Comparison of ENCODE assay signal across 10 cellular contexts in genomic region chr16:3094289-3095027, GRCh38. TPM values are rescaled to one million over a fixed set of nuclear protein-coding genes. Genes with fewer than 3 reads are reported as not detected.
A peak's percentile ranks its signal among the peaks of the same experiment; 100 is the strongest.
DNase-seq lines count a peak whose midpoint lies in the region; ATAC-seq and TF ChIP-seq lines count a peak whose summit lies in the region.
"Had no signal": no experiment of that assay in that cellular context is flagged by ENCODE, and none has a peak within 500 bp of the region (broad histone marks: within the 10 kb centered on the region; RNA-seq: fewer than 3 reads in every experiment).

No MANE protein-coding gene starts in this region.

- H3K4me1 ChIP-seq in cardiac muscle cell (ENCODE audit: low read depth) (no peaks in the 10 kb centered on the region), foreskin keratinocyte (no peaks in the 10 kb centered on the region)

- H3K36me3 Mint-ChIP-seq in stimulated activated effector memory CD8-positive, alpha-beta T cell treated with anti-CD3 and anti-CD28 coated beads, Interleukin-12 subunit alpha, Interleukin-12 subunit beta, amount 100 ng/mL, for 72 hours, result no peaks in the 10 kb centered on the region

- H3K27me3 ChIP-seq in cardiac muscle cell (peaks cover 14% of the 10 kb centered on the region), foreskin keratinocyte (peaks cover 15% of the 10 kb centered on the region)

- H3K36me3 ChIP-seq in cardiac muscle cell, result no peaks in the 10 kb centered on the region
- H3K36me3 ChIP-seq: thoracic aorta had no signal

- peak overlapping the region; percentile 56 for H3K4me3 Mint-ChIP-seq in stimulated activated effector memory CD8-positive, alpha-beta T cell treated with anti-CD3 and anti-CD28 coated beads, Interleukin-12 subunit alpha, Interleukin-12 subunit beta, amount 100 ng/mL, for 72 hours

- H3K27ac Mint-ChIP-seq in stimulated activated effector memory CD8-positive, alpha-beta T cell treated with anti-CD3 and anti-CD28 coated beads, Interleukin-12 subunit alpha, Interleukin-12 subunit beta, amount 100 ng/mL, for 72 hours, result peak overlapping the region; percentile 92

- peaks cover 31% of the 10 kb centered on the region for H3K4me1 Mint-ChIP-seq in stimulated activated effector memory CD8-positive, alpha-beta T cell treated with anti-CD3 and anti-CD28 coated beads, Interleukin-12 subunit alpha, Interleukin-12 subunit beta, amount 100 ng/mL, for 72 hours

- no peaks in the 10 kb centered on the region for H3K9me3 ChIP-seq in cardiac muscle cell (ENCODE audit: low read depth)
- H3K9me3 ChIP-seq: thoracic aorta had no signal

- ATAC-seq in Right ventricle myocardium inferior, result no peak
- ATAC-seq in foreskin keratinocyte, result no peak
- peak; percentile 80 for ATAC-seq in stimulated activated effector memory CD8-positive, alpha-beta T cell treated with anti-CD3 and anti-CD28 coated beads, Interleukin-12 subunit alpha, Interleukin-12 subunit beta, amount 100 ng/mL, for 72 hours
- no peak for ATAC-seq in GM21619 (IDR thresholded peaks at IDR 0.05; ENCODE audit: unreplicated experiment)

- DNase-seq in cardiac muscle cell (ENCODE audit: low read depth in 1 of 2, low spot score in 1 of 2) (peak; percentile 53 to 63), Right ventricle myocardium inferior (ENCODE audit: missing footprints) (no peak), NAMALWA (ENCODE audit: low spot score) (peak; percentile 78), foreskin keratinocyte (peak in 1 of 2 donors; percentile 20), NCI-H1048 (lab: John Stamatoyannopoulos, UW) (no peak)
- DNase-seq in activated CD4-positive, alpha-beta T cell treated with anti-CD3 and anti-CD28 coated beads, Interleukin-2, amount 50 U/mL, for 48 hours, result peak; percentile 61 to 69
- peak in 1 of 2 donors; percentile 81 for DNase-seq in stimulated activated effector memory CD8-positive, alpha-beta T cell treated with anti-CD3 and anti-CD28 coated beads, Interleukin-12 subunit alpha, Interleukin-12 subunit beta, amount 100 ng/mL, for 72 hours (ENCODE audit: low spot score in 2 of 2)

- H3K27ac ChIP-seq in cardiac muscle cell, result no peak overlapping the region
- H3K27ac ChIP-seq in foreskin keratinocyte, result no peak overlapping the region
- H3K27ac ChIP-seq: thoracic aorta had no signal

- TF ChIP-seq CTCF in cardiac muscle cell (IDR thresholded peaks at IDR 0.05; ENCODE audit: low read depth, low read length) (peak; percentile 63), foreskin keratinocyte (conservative IDR thresholded peaks at IDR 0.05) (peak; percentile 71)

- H3K9me3 Mint-ChIP-seq in stimulated activated effector memory CD8-positive, alpha-beta T cell treated with anti-CD3 and anti-CD28 coated beads, Interleukin-12 subunit alpha, Interleukin-12 subunit beta, amount 100 ng/mL, for 72 hours, result no peaks in the 10 kb centered on the region

- intact Hi-C loops in Right ventricle myocardium inferior (cut with DNase I), result loop anchor here (1.0 to 2.0 kb wide), 2 partner anchors 35 to 36 kb away; no protein-coding TSS in a partner anchor

- no peak overlapping the region for H3K4me3 ChIP-seq in cardiac muscle cell
- H3K4me3 ChIP-seq: thoracic aorta had no signal

RNA-seq across cellular contexts. Expression of gene ZSCAN10, which starts 4.6 kb away (rescaled TPM):
- total RNA-seq in cardiac muscle cell (0.42 and 0.78 TPM in 2 replicates), Right ventricle myocardium inferior (not detected), foreskin keratinocyte (not detected in 2 replicates)
- polyA plus RNA-seq in cardiac muscle cell (0.74 TPM in 1 of 2 replicates, not detected in the other), foreskin keratinocyte (not detected in 2 replicates)
- total RNA-seq: glomerular endothelial cell, thoracic aorta had no signal

RNA-seq across cellular contexts. Expression of gene ZNF205, which starts 17.9 kb away (rescaled TPM):
- 26.7 and 37.3 TPM in 2 replicates for total RNA-seq in cardiac muscle cell
- polyA plus RNA-seq in cardiac muscle cell, result 13.2 and 14.4 TPM in 2 replicates
- total RNA-seq in Right ventricle myocardium inferior, result 7.4 TPM
- 16.7 and 17.2 TPM in 2 replicates for total RNA-seq in foreskin keratinocyte
- polyA plus RNA-seq in foreskin keratinocyte, result 17.0 and 19.1 TPM in 2 replicates

RNA-seq across cellular contexts. Expression of gene IL32, which starts 29.0 kb away (rescaled TPM):
- 0.66 TPM in 1 of 2 replicates, not detected in the other for total RNA-seq in cardiac muscle cell
- polyA plus RNA-seq in cardiac muscle cell, result 0.35 TPM in 1 of 2 replicates, not detected in the other
- total RNA-seq in Right ventricle myocardium inferior, result 57.8 TPM
- total RNA-seq in foreskin keratinocyte, result 13.2 and 28.3 TPM in 2 replicates
- 28.4 and 54.3 TPM in 2 replicates for polyA plus RNA-seq in foreskin keratinocyte

RNA-seq across cellular contexts. Expression of gene ZNF213, which starts 40.4 kb away (rescaled TPM):
- total RNA-seq in cardiac muscle cell (7.5 and 8.4 TPM in 2 replicates), Right ventricle myocardium inferior (6.2 TPM), foreskin keratinocyte (4.4 and 5.4 TPM in 2 replicates)
- polyA plus RNA-seq in cardiac muscle cell (10.1 and 13.6 TPM in 2 replicates), foreskin keratinocyte (5.7 and 6.5 TPM in 2 replicates)

RNA-seq across cellular contexts. Expression of gene MMP25, which starts 48.1 kb away (rescaled TPM):
- total RNA-seq in cardiac muscle cell, result 0.03 TPM in 1 of 2 replicates, not detected in the other
- 4.3 and 5.8 TPM in 2 replicates for polyA plus RNA-seq in cardiac muscle cell
- total RNA-seq in Right ventricle myocardium inferior, result 1.7 TPM
- total RNA-seq in foreskin keratinocyte, result 0.35 and 1.8 TPM in 2 replicates
- polyA plus RNA-seq in foreskin keratinocyte, result 0.69 and 1.9 TPM in 2 replicates

Comparison
In these comparisons a context has a peak if more than half of its experiments do, and no peak if none do; other contexts are left out.
1. DNase-seq: peak in cardiac muscle cell (2 of 2), NAMALWA (single experiment) and activated CD4-positive, alpha-beta T cell treated with anti-CD3 and anti-CD28 coated beads, Interleukin-2, amount 50 U/mL, for 48 hours (2 of 2); none in Right ventricle myocardium inferior (single experiment) and NCI-H1048 (single experiment).